In the genomic region with DNA sequence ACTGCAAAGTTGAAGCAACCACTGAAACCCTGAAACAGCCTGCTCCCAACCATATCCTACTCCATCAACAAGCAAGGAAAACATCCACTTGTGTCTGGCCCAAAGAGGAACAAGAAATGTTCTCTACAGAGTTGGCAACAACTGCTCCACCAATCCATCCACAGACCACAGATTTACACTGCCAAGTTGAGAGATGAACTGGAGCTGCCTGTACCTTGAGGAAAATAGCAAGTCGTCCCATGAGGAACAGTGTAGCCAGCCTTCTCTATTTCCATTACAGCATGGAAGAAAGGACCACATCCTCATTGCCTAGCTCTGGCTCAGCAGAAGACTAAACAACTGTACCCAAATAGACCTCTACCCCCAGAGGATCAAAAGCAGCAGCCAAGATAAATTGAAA, we compare ENCODE assay signal across 1 cellular context.
TF ChIP-seq lines count a peak whose summit lies in the region.

No MANE protein-coding gene starts in this region.

TF ChIP-seq in SK-N-SH, 30 proteins besides CTCF, POLR2A, EP300 and RAD21 (continued from another document):
- TF ChIP-seq, protein P1, sequence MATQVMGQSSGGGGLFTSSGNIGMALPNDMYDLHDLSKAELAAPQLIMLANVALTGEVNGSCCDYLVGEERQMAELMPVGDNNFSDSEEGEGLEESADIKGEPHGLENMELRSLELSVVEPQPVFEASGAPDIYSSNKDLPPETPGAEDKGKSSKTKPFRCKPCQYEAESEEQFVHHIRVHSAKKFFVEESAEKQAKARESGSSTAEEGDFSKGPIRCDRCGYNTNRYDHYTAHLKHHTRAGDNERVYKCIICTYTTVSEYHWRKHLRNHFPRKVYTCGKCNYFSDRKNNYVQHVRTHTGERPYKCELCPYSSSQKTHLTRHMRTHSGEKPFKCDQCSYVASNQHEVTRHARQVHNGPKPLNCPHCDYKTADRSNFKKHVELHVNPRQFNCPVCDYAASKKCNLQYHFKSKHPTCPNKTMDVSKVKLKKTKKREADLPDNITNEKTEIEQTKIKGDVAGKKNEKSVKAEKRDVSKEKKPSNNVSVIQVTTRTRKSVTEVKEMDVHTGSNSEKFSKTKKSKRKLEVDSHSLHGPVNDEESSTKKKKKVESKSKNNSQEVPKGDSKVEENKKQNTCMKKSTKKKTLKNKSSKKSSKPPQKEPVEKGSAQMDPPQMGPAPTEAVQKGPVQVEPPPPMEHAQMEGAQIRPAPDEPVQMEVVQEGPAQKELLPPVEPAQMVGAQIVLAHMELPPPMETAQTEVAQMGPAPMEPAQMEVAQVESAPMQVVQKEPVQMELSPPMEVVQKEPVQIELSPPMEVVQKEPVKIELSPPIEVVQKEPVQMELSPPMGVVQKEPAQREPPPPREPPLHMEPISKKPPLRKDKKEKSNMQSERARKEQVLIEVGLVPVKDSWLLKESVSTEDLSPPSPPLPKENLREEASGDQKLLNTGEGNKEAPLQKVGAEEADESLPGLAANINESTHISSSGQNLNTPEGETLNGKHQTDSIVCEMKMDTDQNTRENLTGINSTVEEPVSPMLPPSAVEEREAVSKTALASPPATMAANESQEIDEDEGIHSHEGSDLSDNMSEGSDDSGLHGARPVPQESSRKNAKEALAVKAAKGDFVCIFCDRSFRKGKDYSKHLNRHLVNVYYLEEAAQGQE (IDR thresholded peaks at IDR 0.05; ENCODE audit: low read depth, low read length) = no peak
- TF ChIP-seq EZH2phosphoT487 (IDR thresholded peaks at IDR 0.05; ENCODE audit: borderline replicate concordance, low read depth) = no peak
- no peak for TF ChIP-seq TCF12 (IDR thresholded peaks at IDR 0.05)
- TF ChIP-seq FOXJ3 (CRISPR knock-in tag; IDR thresholded peaks at IDR 0.05) = no peak
- TF ChIP-seq ELF1 (IDR thresholded peaks at IDR 0.05) = no peak
- TF ChIP-seq, protein P2, sequence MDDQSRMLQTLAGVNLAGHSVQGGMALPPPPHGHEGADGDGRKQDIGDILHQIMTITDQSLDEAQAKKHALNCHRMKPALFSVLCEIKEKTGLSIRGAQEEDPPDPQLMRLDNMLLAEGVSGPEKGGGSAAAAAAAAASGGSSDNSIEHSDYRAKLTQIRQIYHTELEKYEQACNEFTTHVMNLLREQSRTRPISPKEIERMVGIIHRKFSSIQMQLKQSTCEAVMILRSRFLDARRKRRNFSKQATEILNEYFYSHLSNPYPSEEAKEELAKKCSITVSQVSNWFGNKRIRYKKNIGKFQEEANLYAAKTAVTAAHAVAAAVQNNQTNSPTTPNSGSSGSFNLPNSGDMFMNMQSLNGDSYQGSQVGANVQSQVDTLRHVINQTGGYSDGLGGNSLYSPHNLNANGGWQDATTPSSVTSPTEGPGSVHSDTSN (IDR thresholded peaks at IDR 0.05) = no peak
- TF ChIP-seq, protein P3, sequence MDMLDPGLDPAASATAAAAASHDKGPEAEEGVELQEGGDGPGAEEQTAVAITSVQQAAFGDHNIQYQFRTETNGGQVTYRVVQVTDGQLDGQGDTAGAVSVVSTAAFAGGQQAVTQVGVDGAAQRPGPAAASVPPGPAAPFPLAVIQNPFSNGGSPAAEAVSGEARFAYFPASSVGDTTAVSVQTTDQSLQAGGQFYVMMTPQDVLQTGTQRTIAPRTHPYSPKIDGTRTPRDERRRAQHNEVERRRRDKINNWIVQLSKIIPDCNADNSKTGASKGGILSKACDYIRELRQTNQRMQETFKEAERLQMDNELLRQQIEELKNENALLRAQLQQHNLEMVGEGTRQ (IDR thresholded peaks at IDR 0.05; ENCODE audit: borderline replicate concordance, low read depth, low read length) = no peak
TF ChIP-seq in SK-N-SH: peak in this region for 0.
